1 cellular context compared by ENCODE assay signal in the genomic region with DNA sequence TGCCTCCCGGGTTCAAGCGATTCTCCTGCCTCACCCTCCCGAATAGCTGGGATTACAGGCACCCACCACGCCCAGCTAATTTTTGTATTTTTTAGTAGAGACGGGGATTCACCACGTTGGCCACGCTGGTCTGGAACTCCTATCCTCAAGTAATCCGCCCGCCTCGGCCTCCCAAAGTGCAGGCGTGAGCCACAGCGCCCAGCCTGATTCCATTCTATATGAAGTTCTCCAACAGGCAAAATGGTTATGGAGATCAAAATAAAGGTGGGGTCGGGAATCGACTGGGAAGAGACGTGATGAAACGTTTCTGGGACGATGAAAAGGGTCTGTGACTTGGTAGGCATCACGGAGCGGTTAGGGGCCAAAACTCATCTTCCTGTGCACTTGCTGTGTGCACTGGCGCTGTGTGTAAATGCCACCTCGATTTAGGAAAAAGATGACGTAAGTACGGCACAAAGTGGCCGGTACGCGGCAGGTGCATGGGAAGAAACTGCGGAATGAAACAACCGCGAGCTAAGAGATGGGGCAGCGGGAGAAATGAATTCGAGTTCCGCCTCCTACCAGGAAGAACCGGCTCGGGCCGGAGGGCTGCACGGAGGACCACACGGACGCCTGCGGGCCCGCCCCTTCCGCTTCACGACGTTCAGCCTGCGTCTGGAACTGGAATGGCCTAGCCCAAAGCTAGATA.
TF ChIP-seq lines count a peak whose summit lies in the region.

No MANE protein-coding gene starts in this region.

TF ChIP-seq in K562, 482 proteins besides CTCF, POLR2A, EP300 and RAD21 (continued from another document and continues in another):
- TF ChIP-seq NCOA6 (IDR thresholded peaks at IDR 0.05): no peak
- TF ChIP-seq LCOR (CRISPR knock-in tag; IDR thresholded peaks at IDR 0.05): peak; percentile 75; the same call in 1 of the 2 replicates
- TF ChIP-seq HSF4 (CRISPR knock-in tag; IDR thresholded peaks at IDR 0.05; ENCODE audit: borderline replicate concordance): no peak
- no peak for TF ChIP-seq ZNF584 (CRISPR knock-in tag; IDR thresholded peaks at IDR 0.05; ENCODE audit: low read depth)
- no peak for TF ChIP-seq RBM25 (IDR thresholded peaks at IDR 0.05; ENCODE audit: low read depth, low read length, severe bottlenecking)
- TF ChIP-seq, protein P1, sequence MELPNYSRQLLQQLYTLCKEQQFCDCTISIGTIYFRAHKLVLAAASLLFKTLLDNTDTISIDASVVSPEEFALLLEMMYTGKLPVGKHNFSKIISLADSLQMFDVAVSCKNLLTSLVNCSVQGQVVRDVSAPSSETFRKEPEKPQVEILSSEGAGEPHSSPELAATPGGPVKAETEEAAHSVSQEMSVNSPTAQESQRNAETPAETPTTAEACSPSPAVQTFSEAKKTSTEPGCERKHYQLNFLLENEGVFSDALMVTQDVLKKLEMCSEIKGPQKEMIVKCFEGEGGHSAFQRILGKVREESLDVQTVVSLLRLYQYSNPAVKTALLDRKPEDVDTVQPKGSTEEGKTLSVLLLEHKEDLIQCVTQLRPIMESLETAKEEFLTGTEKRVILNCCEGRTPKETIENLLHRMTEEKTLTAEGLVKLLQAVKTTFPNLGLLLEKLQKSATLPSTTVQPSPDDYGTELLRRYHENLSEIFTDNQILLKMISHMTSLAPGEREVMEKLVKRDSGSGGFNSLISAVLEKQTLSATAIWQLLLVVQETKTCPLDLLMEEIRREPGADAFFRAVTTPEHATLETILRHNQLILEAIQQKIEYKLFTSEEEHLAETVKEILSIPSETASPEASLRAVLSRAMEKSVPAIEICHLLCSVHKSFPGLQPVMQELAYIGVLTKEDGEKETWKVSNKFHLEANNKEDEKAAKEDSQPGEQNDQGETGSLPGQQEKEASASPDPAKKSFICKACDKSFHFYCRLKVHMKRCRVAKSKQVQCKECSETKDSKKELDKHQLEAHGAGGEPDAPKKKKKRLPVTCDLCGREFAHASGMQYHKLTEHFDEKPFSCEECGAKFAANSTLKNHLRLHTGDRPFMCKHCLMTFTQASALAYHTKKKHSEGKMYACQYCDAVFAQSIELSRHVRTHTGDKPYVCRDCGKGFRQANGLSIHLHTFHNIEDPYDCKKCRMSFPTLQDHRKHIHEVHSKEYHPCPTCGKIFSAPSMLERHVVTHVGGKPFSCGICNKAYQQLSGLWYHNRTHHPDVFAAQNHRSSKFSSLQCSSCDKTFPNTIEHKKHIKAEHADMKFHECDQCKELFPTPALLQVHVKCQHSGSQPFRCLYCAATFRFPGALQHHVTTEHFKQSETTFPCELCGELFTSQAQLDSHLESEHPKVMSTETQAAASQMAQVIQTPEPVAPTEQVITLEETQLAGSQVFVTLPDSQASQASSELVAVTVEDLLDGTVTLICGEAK (IDR thresholded peaks at IDR 0.05): peak; percentile 80
- TF ChIP-seq, protein P1 (CRISPR knock-in tag; IDR thresholded peaks at IDR 0.05): no peak
- no peak for TF ChIP-seq ZFP1 (CRISPR knock-in tag; IDR thresholded peaks at IDR 0.05)
- TF ChIP-seq, protein P2, sequence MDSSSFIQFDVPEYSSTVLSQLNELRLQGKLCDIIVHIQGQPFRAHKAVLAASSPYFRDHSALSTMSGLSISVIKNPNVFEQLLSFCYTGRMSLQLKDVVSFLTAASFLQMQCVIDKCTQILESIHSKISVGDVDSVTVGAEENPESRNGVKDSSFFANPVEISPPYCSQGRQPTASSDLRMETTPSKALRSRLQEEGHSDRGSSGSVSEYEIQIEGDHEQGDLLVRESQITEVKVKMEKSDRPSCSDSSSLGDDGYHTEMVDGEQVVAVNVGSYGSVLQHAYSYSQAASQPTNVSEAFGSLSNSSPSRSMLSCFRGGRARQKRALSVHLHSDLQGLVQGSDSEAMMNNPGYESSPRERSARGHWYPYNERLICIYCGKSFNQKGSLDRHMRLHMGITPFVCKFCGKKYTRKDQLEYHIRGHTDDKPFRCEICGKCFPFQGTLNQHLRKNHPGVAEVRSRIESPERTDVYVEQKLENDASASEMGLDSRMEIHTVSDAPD (CRISPR knock-in tag; IDR thresholded peaks at IDR 0.05): no peak
- no peak for TF ChIP-seq RBM22 (IDR thresholded peaks at IDR 0.05; ENCODE audit: low read depth, low read length, poor library complexity, severe bottlenecking)
- TF ChIP-seq PHF21A (IDR thresholded peaks at IDR 0.05; ENCODE audit: borderline replicate concordance, low read depth): no peak
- no peak for TF ChIP-seq FOSL1 (tag; conservative IDR thresholded peaks at IDR 0.05)
- TF ChIP-seq, protein P3, sequence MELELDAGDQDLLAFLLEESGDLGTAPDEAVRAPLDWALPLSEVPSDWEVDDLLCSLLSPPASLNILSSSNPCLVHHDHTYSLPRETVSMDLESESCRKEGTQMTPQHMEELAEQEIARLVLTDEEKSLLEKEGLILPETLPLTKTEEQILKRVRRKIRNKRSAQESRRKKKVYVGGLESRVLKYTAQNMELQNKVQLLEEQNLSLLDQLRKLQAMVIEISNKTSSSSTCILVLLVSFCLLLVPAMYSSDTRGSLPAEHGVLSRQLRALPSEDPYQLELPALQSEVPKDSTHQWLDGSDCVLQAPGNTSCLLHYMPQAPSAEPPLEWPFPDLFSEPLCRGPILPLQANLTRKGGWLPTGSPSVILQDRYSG (tag; conservative IDR thresholded peaks at IDR 0.05; ENCODE audit: low read depth): no peak
- TF ChIP-seq, protein P4, sequence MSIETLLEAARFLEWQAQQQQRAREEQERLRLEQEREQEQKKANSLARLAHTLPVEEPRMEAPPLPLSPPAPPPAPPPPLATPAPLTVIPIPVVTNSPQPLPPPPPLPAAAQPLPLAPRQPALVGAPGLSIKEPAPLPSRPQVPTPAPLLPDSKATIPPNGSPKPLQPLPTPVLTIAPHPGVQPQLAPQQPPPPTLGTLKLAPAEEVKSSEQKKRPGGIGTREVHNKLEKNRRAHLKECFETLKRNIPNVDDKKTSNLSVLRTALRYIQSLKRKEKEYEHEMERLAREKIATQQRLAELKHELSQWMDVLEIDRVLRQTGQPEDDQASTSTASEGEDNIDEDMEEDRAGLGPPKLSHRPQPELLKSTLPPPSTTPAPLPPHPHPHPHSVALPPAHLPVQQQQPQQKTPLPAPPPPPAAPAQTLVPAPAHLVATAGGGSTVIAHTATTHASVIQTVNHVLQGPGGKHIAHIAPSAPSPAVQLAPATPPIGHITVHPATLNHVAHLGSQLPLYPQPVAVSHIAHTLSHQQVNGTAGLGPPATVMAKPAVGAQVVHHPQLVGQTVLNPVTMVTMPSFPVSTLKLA (conservative IDR thresholded peaks at IDR 0.05): no peak
- TF ChIP-seq, protein P5, sequence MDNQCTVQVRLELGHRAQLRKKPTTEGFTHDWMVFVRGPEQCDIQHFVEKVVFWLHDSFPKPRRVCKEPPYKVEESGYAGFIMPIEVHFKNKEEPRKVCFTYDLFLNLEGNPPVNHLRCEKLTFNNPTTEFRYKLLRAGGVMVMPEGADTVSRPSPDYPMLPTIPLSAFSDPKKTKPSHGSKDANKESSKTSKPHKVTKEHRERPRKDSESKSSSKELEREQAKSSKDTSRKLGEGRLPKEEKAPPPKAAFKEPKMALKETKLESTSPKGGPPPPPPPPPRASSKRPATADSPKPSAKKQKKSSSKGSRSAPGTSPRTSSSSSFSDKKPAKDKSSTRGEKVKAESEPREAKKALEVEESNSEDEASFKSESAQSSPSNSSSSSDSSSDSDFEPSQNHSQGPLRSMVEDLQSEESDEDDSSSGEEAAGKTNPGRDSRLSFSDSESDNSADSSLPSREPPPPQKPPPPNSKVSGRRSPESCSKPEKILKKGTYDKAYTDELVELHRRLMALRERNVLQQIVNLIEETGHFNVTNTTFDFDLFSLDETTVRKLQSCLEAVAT (IDR thresholded peaks at IDR 0.05): peak; percentile 74 to 92; a peak in 3 of 4 replicates
- no peak for TF ChIP-seq ZNF766 (CRISPR knock-in tag; conservative IDR thresholded peaks at IDR 0.05)
- no peak for TF ChIP-seq CAMTA2 (CRISPR knock-in tag; conservative IDR thresholded peaks at IDR 0.05)
- TF ChIP-seq, protein P6, sequence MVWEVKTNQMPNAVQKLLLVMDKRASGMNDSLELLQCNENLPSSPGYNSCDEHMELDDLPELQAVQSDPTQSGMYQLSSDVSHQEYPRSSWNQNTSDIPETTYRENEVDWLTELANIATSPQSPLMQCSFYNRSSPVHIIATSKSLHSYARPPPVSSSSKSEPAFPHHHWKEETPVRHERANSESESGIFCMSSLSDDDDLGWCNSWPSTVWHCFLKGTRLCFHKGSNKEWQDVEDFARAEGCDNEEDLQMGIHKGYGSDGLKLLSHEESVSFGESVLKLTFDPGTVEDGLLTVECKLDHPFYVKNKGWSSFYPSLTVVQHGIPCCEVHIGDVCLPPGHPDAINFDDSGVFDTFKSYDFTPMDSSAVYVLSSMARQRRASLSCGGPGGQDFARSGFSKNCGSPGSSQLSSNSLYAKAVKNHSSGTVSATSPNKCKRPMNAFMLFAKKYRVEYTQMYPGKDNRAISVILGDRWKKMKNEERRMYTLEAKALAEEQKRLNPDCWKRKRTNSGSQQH (CRISPR knock-in tag; IDR thresholded peaks at IDR 0.05): no peak
- TF ChIP-seq ZNF699 (CRISPR knock-in tag; IDR thresholded peaks at IDR 0.05; ENCODE audit: insufficient replicate concordance): no peak
- TF ChIP-seq OTX1 (CRISPR knock-in tag; IDR thresholded peaks at IDR 0.05): no peak
- TF ChIP-seq HMG20B (CRISPR knock-in tag; IDR thresholded peaks at IDR 0.05): no peak
- no peak for TF ChIP-seq COPS2 (conservative IDR thresholded peaks at IDR 0.05)
- TF ChIP-seq NCOR1 (IDR thresholded peaks at IDR 0.05): no peak
- TF ChIP-seq ERF (CRISPR knock-in tag; IDR thresholded peaks at IDR 0.05): 0 out of 2 replicates have a peak, but pooled peaks have one; percentile 58
- TF ChIP-seq CBX2 (IDR thresholded peaks at IDR 0.05; ENCODE audit: insufficient read depth, low read length, poor library complexity, severe bottlenecking): no peak
- TF ChIP-seq, protein P7, sequence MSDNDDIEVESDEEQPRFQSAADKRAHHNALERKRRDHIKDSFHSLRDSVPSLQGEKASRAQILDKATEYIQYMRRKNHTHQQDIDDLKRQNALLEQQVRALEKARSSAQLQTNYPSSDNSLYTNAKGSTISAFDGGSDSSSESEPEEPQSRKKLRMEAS (CRISPR knock-in tag; IDR thresholded peaks at IDR 0.05): peak; percentile 51; the same call in 1 of the 2 replicates
- TF ChIP-seq ZNF583 (CRISPR knock-in tag; IDR thresholded peaks at IDR 0.05): no peak
- TF ChIP-seq, protein P8, sequence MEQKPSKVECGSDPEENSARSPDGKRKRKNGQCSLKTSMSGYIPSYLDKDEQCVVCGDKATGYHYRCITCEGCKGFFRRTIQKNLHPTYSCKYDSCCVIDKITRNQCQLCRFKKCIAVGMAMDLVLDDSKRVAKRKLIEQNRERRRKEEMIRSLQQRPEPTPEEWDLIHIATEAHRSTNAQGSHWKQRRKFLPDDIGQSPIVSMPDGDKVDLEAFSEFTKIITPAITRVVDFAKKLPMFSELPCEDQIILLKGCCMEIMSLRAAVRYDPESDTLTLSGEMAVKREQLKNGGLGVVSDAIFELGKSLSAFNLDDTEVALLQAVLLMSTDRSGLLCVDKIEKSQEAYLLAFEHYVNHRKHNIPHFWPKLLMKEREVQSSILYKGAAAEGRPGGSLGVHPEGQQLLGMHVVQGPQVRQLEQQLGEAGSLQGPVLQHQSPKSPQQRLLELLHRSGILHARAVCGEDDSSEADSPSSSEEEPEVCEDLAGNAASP (IDR thresholded peaks at IDR 0.05): no peak
- TF ChIP-seq TAF7 (tag; IDR thresholded peaks at IDR 0.05): peak; percentile 64; the same call in 1 of the 2 replicates
- TF ChIP-seq HNRNPUL1 (IDR thresholded peaks at IDR 0.05; ENCODE audit: low read length): no peak
- no peak for TF ChIP-seq SETDB1 (IDR thresholded peaks at IDR 0.05; ENCODE audit: low read length)
- peak; percentile 13 for TF ChIP-seq SAP30 (IDR thresholded peaks at IDR 0.05; ENCODE audit: borderline replicate concordance, insufficient read depth, low read depth, low read length, poor library complexity, severe bottlenecking)
- TF ChIP-seq, protein P9, sequence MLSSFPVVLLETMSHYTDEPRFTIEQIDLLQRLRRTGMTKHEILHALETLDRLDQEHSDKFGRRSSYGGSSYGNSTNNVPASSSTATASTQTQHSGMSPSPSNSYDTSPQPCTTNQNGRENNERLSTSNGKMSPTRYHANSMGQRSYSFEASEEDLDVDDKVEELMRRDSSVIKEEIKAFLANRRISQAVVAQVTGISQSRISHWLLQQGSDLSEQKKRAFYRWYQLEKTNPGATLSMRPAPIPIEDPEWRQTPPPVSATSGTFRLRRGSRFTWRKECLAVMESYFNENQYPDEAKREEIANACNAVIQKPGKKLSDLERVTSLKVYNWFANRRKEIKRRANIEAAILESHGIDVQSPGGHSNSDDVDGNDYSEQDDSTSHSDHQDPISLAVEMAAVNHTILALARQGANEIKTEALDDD (IDR thresholded peaks at IDR 0.05): no peak
- no peak for TF ChIP-seq CCAR2 (IDR thresholded peaks at IDR 0.05; ENCODE audit: low read depth, low read length)
- no peak for TF ChIP-seq FOXJ2 (tag; IDR thresholded peaks at IDR 0.05)
- peak; percentile 77 for TF ChIP-seq TAF1 (IDR thresholded peaks at IDR 0.05; ENCODE audit: control insufficient read depth, extremely low read depth, insufficient read depth, low read length, severe bottlenecking)
- TF ChIP-seq, protein P10, sequence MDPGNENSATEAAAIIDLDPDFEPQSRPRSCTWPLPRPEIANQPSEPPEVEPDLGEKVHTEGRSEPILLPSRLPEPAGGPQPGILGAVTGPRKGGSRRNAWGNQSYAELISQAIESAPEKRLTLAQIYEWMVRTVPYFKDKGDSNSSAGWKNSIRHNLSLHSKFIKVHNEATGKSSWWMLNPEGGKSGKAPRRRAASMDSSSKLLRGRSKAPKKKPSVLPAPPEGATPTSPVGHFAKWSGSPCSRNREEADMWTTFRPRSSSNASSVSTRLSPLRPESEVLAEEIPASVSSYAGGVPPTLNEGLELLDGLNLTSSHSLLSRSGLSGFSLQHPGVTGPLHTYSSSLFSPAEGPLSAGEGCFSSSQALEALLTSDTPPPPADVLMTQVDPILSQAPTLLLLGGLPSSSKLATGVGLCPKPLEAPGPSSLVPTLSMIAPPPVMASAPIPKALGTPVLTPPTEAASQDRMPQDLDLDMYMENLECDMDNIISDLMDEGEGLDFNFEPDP (CRISPR knock-in tag; IDR thresholded peaks at IDR 0.05): no peak
- no peak for TF ChIP-seq ZNF124 (CRISPR knock-in tag; IDR thresholded peaks at IDR 0.05)
